Comparison of ENCODE assay signal across 30 cellular contexts in the genomic region with DNA sequence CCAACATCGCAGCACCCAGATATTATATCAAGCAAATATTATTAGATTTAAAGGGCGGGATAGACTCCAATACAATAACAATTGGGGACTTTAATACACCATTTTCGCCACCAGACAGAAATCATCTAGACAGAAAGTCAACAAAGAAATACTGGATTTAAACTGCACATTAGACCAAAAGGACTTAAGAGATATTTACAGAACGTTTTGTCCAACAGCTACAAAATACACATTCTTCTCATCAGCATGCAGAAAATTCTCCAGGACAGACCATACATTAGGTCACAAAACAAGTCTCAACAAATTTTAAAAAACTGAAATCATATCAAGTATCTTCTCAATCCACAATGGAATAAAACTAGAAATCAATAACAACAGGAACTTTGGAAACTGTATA.
"Had no signal": no experiment of that assay in that cellular context is flagged by ENCODE, and none has a peak within 500 bp of the region (broad histone marks: within the 10 kb centered on the region; RNA-seq: fewer than 3 reads in every experiment).

No MANE protein-coding gene starts in this region.

- ATAC-seq: activated CD8-positive, alpha-beta memory T cell treated with anti-CD3 and anti-CD28 coated beads, Interleukin-2, amount 10 ng/mL, durations not matched to agents 7 days and 5 days; activated CD8-positive, alpha-beta T cell treated with anti-CD3 and anti-CD28 coated beads, Interleukin-2, amount 10 ng/mL, durations not matched to agents 7 days and 5 days; foreskin keratinocyte; gastrocnemius medialis; heart left ventricle had no signal

- H3K36me3 ChIP-seq: adrenal gland, brain microvascular endothelial cell, esophagus muscularis mucosa, gastrocnemius medialis had no signal

- H3K27ac Mint-ChIP-seq: activated B cell treated with CpG ODN at 0.5 μM for 24 hours; activated CD4-positive, alpha-beta memory T cell treated with anti-CD3 and anti-CD28 coated beads for 36 hours; activated CD8-positive, alpha-beta memory T cell treated with anti-CD3 and anti-CD28 coated beads, Interleukin-2, amount 10 ng/mL, durations not matched to agents 7 days and 5 days; activated CD8-positive, alpha-beta T cell treated with anti-CD3 and anti-CD28 coated beads, Interleukin-2, amount 10 ng/mL, durations not matched to agents 7 days and 5 days; activated naive CD4-positive, alpha-beta T cell treated with anti-CD3 and anti-CD28 coated beads, Interleukin-2, amount 10 ng/mL, durations not matched to agents 7 days and 5 days; dendritic cell treated with granulocyte-macrophage colony-stimulating factor and Interleukin-4, amounts not matched to agents 40 ng/mL and 50 ng/mL, for 4 days; endodermal cell had no signal

- H3K27me3 Mint-ChIP-seq: activated B cell treated with CpG ODN at 0.5 μM for 24 hours; activated CD4-positive, alpha-beta memory T cell treated with anti-CD3 and anti-CD28 coated beads for 36 hours; activated CD8-positive, alpha-beta memory T cell treated with anti-CD3 and anti-CD28 coated beads, Interleukin-2, amount 10 ng/mL, durations not matched to agents 7 days and 5 days; activated naive CD4-positive, alpha-beta T cell treated with anti-CD3 and anti-CD28 coated beads, Interleukin-2, amount 10 ng/mL, durations not matched to agents 7 days and 5 days; central memory CD8-positive, alpha-beta T cell; dendritic cell treated with granulocyte-macrophage colony-stimulating factor and Interleukin-4, amounts not matched to agents 40 ng/mL and 50 ng/mL, for 4 days had no signal

- H3K27ac ChIP-seq: adrenal gland, brain microvascular endothelial cell, coronary artery, dorsolateral prefrontal cortex, esophagus muscularis mucosa, foreskin keratinocyte, gastrocnemius medialis, heart left ventricle, WERI-Rb-1 had no signal

- H3K4me3 ChIP-seq: adrenal gland, coronary artery, dorsolateral prefrontal cortex, esophagus muscularis mucosa, gastrocnemius medialis, heart left ventricle had no signal

- H3K4me1 Mint-ChIP-seq: activated B cell treated with CpG ODN at 0.5 μM for 24 hours; activated naive CD4-positive, alpha-beta T cell treated with anti-CD3 and anti-CD28 coated beads, Interleukin-2, amount 10 ng/mL, durations not matched to agents 7 days and 5 days; endodermal cell had no signal

- FAIRE-seq: bronchial epithelial cell had no signal

- H3K27me3 ChIP-seq: adrenal gland, brain microvascular endothelial cell, dorsolateral prefrontal cortex, esophagus muscularis mucosa, foreskin keratinocyte, gastrocnemius medialis, heart left ventricle had no signal

- H3K4me1 ChIP-seq: adrenal gland, esophagus muscularis mucosa, foreskin keratinocyte, gastrocnemius medialis, heart left ventricle had no signal

- DNase-seq: activated B cell treated with CpG ODN at 0.5 μM for 24 hours; activated CD4-positive, alpha-beta memory T cell treated with anti-CD3 and anti-CD28 coated beads for 36 hours; activated CD4-positive, alpha-beta T cell treated with anti-CD3 and anti-CD28 coated beads for 48 hours; activated CD8-positive, alpha-beta memory T cell treated with anti-CD3 and anti-CD28 coated beads, Interleukin-2, amount 10 ng/mL, durations not matched to agents 7 days and 5 days; activated CD8-positive, alpha-beta memory T cell treated with anti-CD3 and anti-CD28 coated beads, Interleukin-2, amount 50 U/mL, for 4 hours; activated CD8-positive, alpha-beta T cell treated with anti-CD3 and anti-CD28 coated beads, Interleukin-2, amount 10 ng/mL, durations not matched to agents 7 days and 5 days; activated gamma-delta T cell; activated naive CD4-positive, alpha-beta T cell; activated naive CD4-positive, alpha-beta T cell treated with anti-CD3 and anti-CD28 coated beads, Interleukin-2, amount 10 ng/mL, durations not matched to agents 7 days and 5 days; activated T-cell treated with anti-CD3 and anti-CD28 coated beads, Interleukin-2, amount 50 U/mL, for 1 hour; activated T-cell treated with anti-CD3 and anti-CD28 coated beads, Interleukin-2, amount 50 U/mL, for 48 hours; adrenal gland; amygdala; aorta; brain microvascular endothelial cell; dorsolateral prefrontal cortex; effector memory CD4-positive, alpha-beta T cell; endodermal cell; foreskin keratinocyte; gastrocnemius medialis; glutamatergic neuron; heart left ventricle; T1000; WERI-Rb-1 had no signal

- H3K4me3 Mint-ChIP-seq: activated B cell treated with CpG ODN at 0.5 μM for 24 hours; activated CD4-positive, alpha-beta memory T cell treated with anti-CD3 and anti-CD28 coated beads for 36 hours; activated CD8-positive, alpha-beta memory T cell treated with anti-CD3 and anti-CD28 coated beads, Interleukin-2, amount 10 ng/mL, durations not matched to agents 7 days and 5 days; activated CD8-positive, alpha-beta T cell treated with anti-CD3 and anti-CD28 coated beads, Interleukin-2, amount 10 ng/mL, durations not matched to agents 7 days and 5 days; activated naive CD4-positive, alpha-beta T cell treated with anti-CD3 and anti-CD28 coated beads, Interleukin-2, amount 10 ng/mL, durations not matched to agents 7 days and 5 days; activated T-helper 1 cell treated with anti-CD3 and anti-CD28 coated beads, Interleukin-12 subunit alpha, Interleukin-12 subunit beta, Interleukin-2, Interleukin-4 antibody, amounts not matched to agents 30 ng/mL and 10 ng/mL and 1 ng/mL, durations not matched to agents 14 hours and 24 hours and 36 hours; central memory CD8-positive, alpha-beta T cell; dendritic cell treated with granulocyte-macrophage colony-stimulating factor and Interleukin-4, amounts not matched to agents 40 ng/mL and 50 ng/mL, for 4 days; endodermal cell had no signal
